15 cellular contexts compared by ENCODE assay signal in the genomic region with DNA sequence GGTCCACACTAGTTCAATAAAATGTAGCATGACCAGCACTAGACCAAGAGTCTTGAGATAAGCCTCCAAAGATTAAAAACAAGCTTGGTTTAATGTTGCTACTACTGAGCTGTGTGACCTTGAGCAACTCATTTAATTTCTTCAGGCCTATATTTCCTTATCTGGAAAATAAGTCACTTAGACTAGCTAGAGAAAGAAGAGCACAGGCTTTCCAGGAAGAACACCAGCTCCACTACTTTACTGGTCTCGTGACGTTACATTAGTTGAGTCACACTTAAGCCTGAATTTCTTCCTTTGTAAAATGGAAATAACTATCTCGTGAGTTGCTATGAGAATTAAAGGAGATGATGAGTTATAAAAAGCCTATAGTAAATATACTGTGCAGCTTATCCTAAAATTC. TPM values are rescaled to one million over a fixed set of nuclear protein-coding genes. Genes with fewer than 3 reads are reported as not detected.
DNase-seq lines count a peak whose midpoint lies in the region; ATAC-seq and TF ChIP-seq lines count a peak whose summit lies in the region.
"Had no signal": no experiment of that assay in that cellular context is flagged by ENCODE, and none has a peak within 500 bp of the region (broad histone marks: within the 10 kb centered on the region; RNA-seq: fewer than 3 reads in every experiment).

No MANE protein-coding gene starts in this region.

- no peak overlapping the region for H4K5ac ChIP-seq in IMR-90 (ENCODE audit: low read depth, low read length)

- H3K4me3 Mint-ChIP-seq in natural killer cell treated with Interleukin-12 subunit alpha and Interleukin-12 subunit beta and Interleukin-15 and Interleukin-18, amount 100 ng/mL, for 72 hours = peak overlapping the region; percentile 63
- H3K4me3 Mint-ChIP-seq: B cell had no signal

- H3K27ac ChIP-seq in IMR-90 (ENCODE audit: insufficient read depth, low read length) (no peak overlapping the region), tibial artery (no peak overlapping the region)
- H3K27ac ChIP-seq: epithelial cell of prostate, VCaP had no signal

- no peak overlapping the region for H3K23ac ChIP-seq in IMR-90 (ENCODE audit: low read depth, low read length)

- no peak overlapping the region for H2BK20ac ChIP-seq in IMR-90 (ENCODE audit: low read depth, low read length)

- H3K4me1 Mint-ChIP-seq in natural killer cell treated with Interleukin-12 subunit alpha and Interleukin-12 subunit beta and Interleukin-15 and Interleukin-18, amount 100 ng/mL, for 72 hours (ENCODE audit: low read depth in 2 of 2) = peaks cover 49 to 62% of the 10 kb centered on the region in 2 donors

- DNase-seq in AG10803 (ENCODE audit: low read depth) (peak; percentile 50), IMR-90 (peak; percentile 82), epithelial cell of esophagus (ENCODE audit: low read depth) (peak; percentile 79), HEK293T (ENCODE audit: extremely low spot score) (no peak), epidermal melanocyte (ENCODE audit: insufficient read length, low spot score) (no peak), tibial artery (no peak)
- no peak for DNase-seq in natural killer cell treated with Interleukin-12 subunit alpha and Interleukin-12 subunit beta and Interleukin-15 and Interleukin-18, amount 100 ng/mL, for 72 hours (ENCODE audit: low spot score)
- DNase-seq: kidney, NCI-H1436 treated with DMSO at 0.1 percent for 48 hours, NCI-H526 treated with DMSO at 0.1 percent for 48 hours had no signal

- ATAC-seq in IMR-90 (ENCODE audit: low read depth) = peak; percentile 61
- no peak for ATAC-seq in natural killer cell treated with Interleukin-12 subunit alpha and Interleukin-12 subunit beta and Interleukin-15 and Interleukin-18, amount 100 ng/mL, for 72 hours
- ATAC-seq in HG03196 (IDR thresholded peaks at IDR 0.05; ENCODE audit: unreplicated experiment) = no peak

- TF ChIP-seq CTCF in AG10803 (conservative IDR thresholded peaks at IDR 0.05; ENCODE audit: low read length) = no peak
- TF ChIP-seq CTCF in IMR-90 (conservative IDR thresholded peaks at IDR 0.05; ENCODE audit: low read depth, low read length) = no peak
- no peak for TF ChIP-seq CTCF in epithelial cell of esophagus (IDR thresholded peaks at IDR 0.05; ENCODE audit: insufficient read depth, low read depth, low read length, missing control alignments)
- TF ChIP-seq CTCF in tibial artery (IDR thresholded peaks at IDR 0.05) = no peak

- no peaks in the 10 kb centered on the region for H3K9me3 ChIP-seq in IMR-90 (ENCODE audit: control insufficient read depth, insufficient read depth, low read length)
- no peaks in the 10 kb centered on the region for H3K9me3 ChIP-seq in tibial artery

- peaks cover 20% of the 10 kb centered on the region for H3K36me3 Mint-ChIP-seq in natural killer cell treated with Interleukin-12 subunit alpha and Interleukin-12 subunit beta and Interleukin-15 and Interleukin-18, amount 100 ng/mL, for 72 hours

- no peak overlapping the region for H3K4ac ChIP-seq in IMR-90 (ENCODE audit: low read depth, low read length)

- H3K18ac ChIP-seq in IMR-90 (ENCODE audit: low read depth, low read length) = no peak overlapping the region

- in situ Hi-C loops in IMR-90 (cut with MboI; ENCODE audit: low sequenced_read_pairs) = no loop called here

- H4K8ac ChIP-seq in IMR-90 (ENCODE audit: low read depth in 2 of 2, low read length in 2 of 2) = no peak overlapping the region

- H3K56ac ChIP-seq in IMR-90 (ENCODE audit: extremely low read depth, insufficient read depth, low read length) = no peak overlapping the region

- TF ChIP-seq RAD21 in IMR-90 (IDR thresholded peaks at IDR 0.05; ENCODE audit: low read length) = no peak

- no peak overlapping the region for H4K91ac ChIP-seq in IMR-90 (ENCODE audit: insufficient read depth, low read depth, low read length)

- H2AK9ac ChIP-seq in IMR-90 (replicated peaks; ENCODE audit: low read depth, low read length, poor library complexity) = no peak overlapping the region

- no peak overlapping the region for H2BK120ac ChIP-seq in IMR-90 (ENCODE audit: low read depth, low read length)

- H3K36me3 ChIP-seq in IMR-90 (ENCODE audit: control insufficient read depth, insufficient read depth, low read length) (peaks cover 14% of the 10 kb centered on the region), tibial artery (peaks cover 29 to 49% (median 36%) of the 10 kb centered on the region in 3 donors)

- H3K4me1 ChIP-seq in IMR-90 (ENCODE audit: control insufficient read depth, insufficient read depth, low read length) (peaks cover 4% of the 10 kb centered on the region), tibial artery (peaks cover 0 to 36% (median 8%) of the 10 kb centered on the region in 4 donors)

- dilution Hi-C loops in IMR-90 (cut with HindIII; ENCODE audit: low sequenced_read_pairs, unreplicated experiment) = no loop called here

- peaks cover 3% of the 10 kb centered on the region; the same call in 1 of the 2 replicates for H3K9me1 ChIP-seq in IMR-90 (ENCODE audit: insufficient read depth, low read length)

- intact Hi-C loops in IMR-90 (cut with micrococcal nuclease) (no loop called here), tibial artery (cut with DNase I; ENCODE audit: low total_unique reads) (no loop called here)

- H3K4me2 ChIP-seq in IMR-90 (ENCODE audit: low read depth, low read length) = no peak overlapping the region

- H3K27me3 ChIP-seq in IMR-90 (ENCODE audit: control insufficient read depth, insufficient read depth, low read length) = no peaks in the 10 kb centered on the region
- H3K27me3 ChIP-seq in tibial artery = no peaks in the 10 kb centered on the region

- no peak overlapping the region for H2AFZ ChIP-seq in IMR-90 (replicated peaks; ENCODE audit: low read length, poor library complexity)

- BruUV-seq in IMR-90 (replicated peaks; lab: Mats Ljungman, UMichigan) = no TSS peak

- peak overlapping the region; percentile 20 for H2BK5ac ChIP-seq in IMR-90 (ENCODE audit: low read depth, low read length, poor library complexity, severe bottlenecking)

- no peak for TF ChIP-seq POLR2A in IMR-90 (IDR thresholded peaks at IDR 0.05; ENCODE audit: low read depth, low read length)

- CTCF ChIA-PET in IMR-90 (lab: Yijun Ruan, JAX) (interaction anchor here (0.6 kb wide), 1 partner anchor 12 kb away, joined by 3 read pairs; no protein-coding TSS in a partner anchor), HEK293T (lab: Yijun Ruan, JAX) (interaction anchor here (0.6 to 1.1 kb wide), 3 partner anchors 18 to 33 kb away, joined by 3 to 4 read pairs (median 3); no protein-coding TSS in a partner anchor)

- peak overlapping the region; percentile 68 to 87 for H3K27ac Mint-ChIP-seq in natural killer cell treated with Interleukin-12 subunit alpha and Interleukin-12 subunit beta and Interleukin-15 and Interleukin-18, amount 100 ng/mL, for 72 hours
- H3K27ac Mint-ChIP-seq: B cell had no signal

- POLR2A ChIA-PET in IMR-90 (lab: Charles Lee; ENCODE audit: unreplicated experiment) (interaction anchor here (0.6 kb wide), 1 partner anchor 122 kb away, joined by 16 read pairs; no protein-coding TSS in a partner anchor), HEK293T (lab: Yijun Ruan, JAX) (interaction anchor here (0.8 to 1.3 kb wide), 3 partner anchors 12 to 139 kb away, joined by 3 read pairs; no protein-coding TSS in a partner anchor)

- no peak overlapping the region for H2AK5ac ChIP-seq in IMR-90 (ENCODE audit: low read depth, low read length)

- H3K14ac ChIP-seq in IMR-90 (replicated peaks; ENCODE audit: low read depth, low read length) = no peak overlapping the region

- H3K9me3 Mint-ChIP-seq in natural killer cell treated with Interleukin-12 subunit alpha and Interleukin-12 subunit beta and Interleukin-15 and Interleukin-18, amount 100 ng/mL, for 72 hours = no peaks in the 10 kb centered on the region
- H3K9me3 Mint-ChIP-seq: brain had no signal

- H3K79me1 ChIP-seq in IMR-90 (ENCODE audit: low read depth in 1 of 2, low read length in 2 of 2) = peaks cover 29 to 46% of the 10 kb centered on the region in 2 experiments

- no CpG with 5 or more reads among the region's 3 CpGs for WGBS in IMR-90 (ENCODE audit: extremely low coverage in 2 of 2, insufficient read length in 1 of 2), 2 experiments

- H3K9ac ChIP-seq in IMR-90 (ENCODE audit: low read depth, low read length) = no peak overlapping the region

- H3K27me3 Mint-ChIP-seq in natural killer cell treated with Interleukin-12 subunit alpha and Interleukin-12 subunit beta and Interleukin-15 and Interleukin-18, amount 100 ng/mL, for 72 hours = no peaks in the 10 kb centered on the region
- H3K27me3 Mint-ChIP-seq: B cell had no signal

- no peak overlapping the region for H2BK15ac ChIP-seq in IMR-90 (ENCODE audit: low read depth, low read length)

- H3K4me3 ChIP-seq in AG10803 (ENCODE audit: low read length) = no peak overlapping the region
- H3K4me3 ChIP-seq in IMR-90 (ENCODE audit: insufficient read depth, low read depth, low read length) = no peak overlapping the region
- no peak overlapping the region for H3K4me3 ChIP-seq in epithelial cell of esophagus (ENCODE audit: low read length)
- H3K4me3 ChIP-seq in tibial artery = no peak overlapping the region

- H4K20me1 ChIP-seq in IMR-90 (ENCODE audit: insufficient read depth, low read length) = peaks cover 20% of the 10 kb centered on the region; the same call in 1 of the 2 replicates

TF ChIP-seq in IMR-90, 13 proteins besides CTCF, POLR2A, EP300 and RAD21 (continues in another document):
- peak; percentile 5; the same call in 1 of the 2 replicates for TF ChIP-seq CEBPB (IDR thresholded peaks at IDR 0.05; ENCODE audit: low read depth, low read length)
- peak; percentile 88 for TF ChIP-seq BHLHE40 (IDR thresholded peaks at IDR 0.05; ENCODE audit: low read depth, low read length)
- no peak for TF ChIP-seq RCOR1 (IDR thresholded peaks at IDR 0.05; ENCODE audit: insufficient replicate concordance, low read length)
- TF ChIP-seq MAZ (IDR thresholded peaks at IDR 0.05; ENCODE audit: borderline replicate concordance, low read depth, low read length) = no peak
- TF ChIP-seq RFX5 (IDR thresholded peaks at IDR 0.05; ENCODE audit: low read depth, low read length) = no peak
- no peak for TF ChIP-seq CHD1 (IDR thresholded peaks at IDR 0.05; ENCODE audit: low read depth, low read length)

TF ChIP-seq in HEK293T, 16 proteins besides CTCF, POLR2A, EP300 and RAD21 (continues in another document):
- TF ChIP-seq CTBP1 (IDR thresholded peaks at IDR 0.05; ENCODE audit: borderline replicate concordance) (no peak), BHLHE40 (IDR thresholded peaks at IDR 0.05; ENCODE audit: borderline replicate concordance) (no peak), L3MBTL2 (conservative IDR thresholded peaks at IDR 0.05) (no peak), ARNT (IDR thresholded peaks at IDR 0.05) (no peak)

RNA-seq across cellular contexts. Expression of gene HELZ, which starts 5.4 kb away (rescaled TPM):
- total RNA-seq in IMR-90 (2012; rRNA removed) = 60.6 and 65.0 TPM in 2 replicates
- 6.9 and 8.0 TPM in 2 replicates for polyA plus RNA-seq in IMR-90 (2012; rRNA removed)
- 1.6 and 1.7 TPM in 2 replicates for polyA plus RNA-seq in IMR-90 (2012; cell fraction: cytosol; rRNA removed)
- 2.8 and 15.1 TPM in 2 replicates for polyA plus RNA-seq in IMR-90 (2012; cell fraction: nucleus; rRNA removed; ENCODE audit: low replicate concordance)
- 100 to 1,000 TPM; 106 to 110 TPM for total RNA-seq in natural killer cell treated with Interleukin-12 subunit alpha and Interleukin-12 subunit beta and Interleukin-15 and Interleukin-18, amount 100 ng/mL, for 72 hours

Comparison
In these comparisons a context has a peak if more than half of its experiments do, and no peak if none do; other contexts are left out.
1. DNase-seq: peak in AG10803 (single experiment), IMR-90 (single experiment) and epithelial cell of esophagus (single experiment); none in natural killer cell treated with Interleukin-12 subunit alpha and Interleukin-12 subunit beta and Interleukin-15 and Interleukin-18, amount 100 ng/mL, for 72 hours (single experiment), HEK293T (single experiment), epidermal melanocyte (single experiment) and tibial artery (0 of 2).